ENCODE assay signal across 9 cellular contexts in the genomic region with DNA sequence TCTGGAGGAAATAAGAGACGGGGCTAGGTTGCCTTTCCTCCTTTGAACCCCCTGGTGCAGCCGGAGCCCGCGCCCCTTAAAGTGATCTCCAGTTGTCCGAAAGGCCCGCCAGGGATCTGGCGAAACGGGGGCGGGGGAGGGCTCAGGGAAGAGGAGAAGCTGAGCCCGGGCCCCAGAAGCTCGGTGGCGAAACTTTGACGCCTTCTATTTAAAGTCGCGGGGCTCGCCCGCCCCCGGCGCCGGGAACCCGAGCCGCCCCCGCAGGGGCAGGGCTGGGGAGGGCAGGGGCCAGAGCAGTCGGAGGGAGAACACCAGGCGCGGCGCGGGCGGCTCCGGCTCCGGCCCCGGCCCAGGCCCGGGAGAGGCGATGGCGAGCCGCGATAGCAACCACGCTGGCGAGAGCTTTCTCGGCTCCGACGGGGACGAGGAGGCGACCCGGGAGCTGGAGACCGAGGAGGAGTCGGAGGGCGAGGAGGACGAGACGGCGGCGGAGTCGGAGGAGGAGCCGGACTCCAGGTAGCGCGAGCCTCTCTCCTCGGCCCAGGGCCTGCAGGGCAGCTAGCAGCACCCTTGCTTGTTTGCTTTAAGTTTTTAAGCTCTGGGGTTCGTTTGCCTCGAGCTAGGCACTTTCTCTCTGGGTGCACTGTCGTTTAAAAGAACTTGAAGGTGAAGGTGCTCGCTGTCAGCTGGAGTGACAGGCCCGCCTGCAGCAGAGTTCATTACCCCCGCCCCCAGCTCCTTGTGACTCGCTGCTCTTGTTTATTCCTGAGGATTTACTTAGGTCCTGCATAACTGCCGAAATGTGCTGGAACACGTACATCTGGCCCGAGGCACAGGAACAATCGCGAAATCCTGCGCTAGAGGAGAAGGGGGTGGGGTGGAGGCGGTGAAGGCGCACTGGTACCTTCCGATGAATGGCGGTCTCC. TPM values are rescaled to one million over a fixed set of nuclear protein-coding genes. Genes with fewer than 3 reads are reported as not detected.
DNase-seq lines count a peak whose midpoint lies in the region; ATAC-seq, FAIRE-seq and TF ChIP-seq lines count a peak whose summit lies in the region.
"Had no signal": no experiment of that assay in that cellular context is flagged by ENCODE, and none has a peak within 500 bp of the region (broad histone marks: within the 10 kb centered on the region; RNA-seq: fewer than 3 reads in every experiment).

TSS of gene CMYA5 (plus strand) at position 296 of the 926 bp plus-strand sequence. CDS start at position 368, 72 bp downstream.

- H3K27me3 ChIP-seq in bronchial epithelial cell (ENCODE audit: control insufficient read depth, insufficient read depth, low read length), result no peaks in the 10 kb centered on the region
- H3K27me3 ChIP-seq: SJSA1 had no signal

- no peak for TF ChIP-seq CTCF in bronchial epithelial cell (IDR thresholded peaks at IDR 0.05; ENCODE audit: insufficient read depth, low read length, severe bottlenecking)

- peak within 1 kb of the TSS; percentile 49 for H3K4me3 ChIP-seq in bronchial epithelial cell (ENCODE audit: low read depth, low read length)
- peak within 1 kb of the TSS; percentile 40 for H3K4me3 ChIP-seq in iPS-11a (ENCODE audit: low read depth, low read length)
- H3K4me3 ChIP-seq: SJSA1 had no signal

- DNase-seq in bronchial epithelial cell (ENCODE audit: low read depth), result peak; percentile 86
- DNase-seq in putamen (ENCODE audit: low spot score), result peak; percentile 62
- DNase-seq in stimulated activated CD4-positive, alpha-beta T cell treated with anti-CD3 and anti-CD28 coated beads, Interleukin-4, amount 100 ng/mL, for 4 hours, result no peak

- ATAC-seq in HG02642 (IDR thresholded peaks at IDR 0.05; ENCODE audit: poor library complexity, unreplicated experiment), result no peak
- ATAC-seq in HG03354 (IDR thresholded peaks at IDR 0.05; ENCODE audit: poor library complexity, severe bottlenecking, unreplicated experiment), result no peak
- no peak for ATAC-seq in GM18498 (IDR thresholded peaks at IDR 0.05; ENCODE audit: unreplicated experiment)

- no peak for FAIRE-seq in bronchial epithelial cell (lab: Jason Lieb, UNC)

- H3K4me1 ChIP-seq in ES-I3 (ENCODE audit: insufficient read depth, low read length), result no peaks in the 10 kb centered on the region; the same call in 1 of the 2 replicates
- H3K4me1 ChIP-seq: SJSA1 had no signal

- H3K9me3 ChIP-seq in ES-I3 (ENCODE audit: control insufficient read depth, insufficient read depth, low read length), result no peaks in the 10 kb centered on the region
- H3K9me3 ChIP-seq: SJSA1 had no signal

- H3K9ac ChIP-seq in ES-I3 (ENCODE audit: low read depth, low read length), result peak within 1 kb of the TSS; percentile 51

- H3K36me3 ChIP-seq in ES-I3 (ENCODE audit: insufficient read depth, low read length), result no peaks in the 10 kb centered on the region
- H3K36me3 ChIP-seq in bronchial epithelial cell (ENCODE audit: control insufficient read depth, insufficient read depth, low read length), result no peaks in the 10 kb centered on the region

RNA-seq across cellular contexts. Expression of gene CMYA5, which starts in this region (rescaled TPM):
- 0.26 and 0.77 TPM in 2 replicates for total RNA-seq in bronchial epithelial cell

Comparison
In these comparisons a context has a peak if more than half of its experiments do, and no peak if none do; other contexts are left out.
1. Peak in DNase-seq and H3K4me3 ChIP-seq in bronchial epithelial cell; RNA of the gene not detected or under 1 TPM.